ENCODE assay signal across 19 cellular contexts in genomic region chr6:170448317-170448716, GRCh38.
"Had no signal": no experiment of that assay in that cellular context is flagged by ENCODE, and none has a peak within 500 bp of the region (broad histone marks: within the 10 kb centered on the region; RNA-seq: fewer than 3 reads in every experiment).

No MANE protein-coding gene starts in this region.

- H3K27ac Mint-ChIP-seq: activated naive CD8-positive, alpha-beta T cell; nephron had no signal

- H3K4me3 ChIP-seq: adrenal gland, ascending aorta, breast epithelium, colonic mucosa, gastroesophageal sphincter, prostate gland, thyroid gland had no signal

- H3K27me3 Mint-ChIP-seq: activated naive CD8-positive, alpha-beta T cell had no signal

- DNase-seq: activated CD4-positive, alpha-beta T cell treated with anti-CD3 and anti-CD28 coated beads, Interleukin-2, amount 50 U/mL, for 4 hours; adrenal gland; colonic mucosa; hypothalamus; occipital lobe; SK-N-SH; stimulated activated CD4-positive, alpha-beta T cell treated with anti-CD3 and anti-CD28 coated beads, Interleukin-4, amount 100 ng/mL, for 24 hours; stimulated activated naive CD8-positive, alpha-beta T cell treated with anti-CD3 and anti-CD28 coated beads, Interleukin-15, Interleukin-2, amounts not matched to agents 100 U/mL and 50 U/mL, for 24 hours; T-helper 2 cell; thyroid gland; WERI-Rb-1 had no signal

- ATAC-seq: gastroesophageal sphincter; stimulated activated naive CD8-positive, alpha-beta T cell treated with anti-CD3 and anti-CD28 coated beads, Interleukin-15, Interleukin-2, amounts not matched to agents 100 U/mL and 50 U/mL, for 24 hours had no signal

- H3K4me3 Mint-ChIP-seq: activated naive CD8-positive, alpha-beta T cell; central memory CD8-positive, alpha-beta T cell; nephron had no signal

- H3K36me3 Mint-ChIP-seq: activated naive CD8-positive, alpha-beta T cell had no signal

- H3K27ac ChIP-seq: adrenal gland, ascending aorta, breast epithelium, colonic mucosa, epithelial cell of prostate, gastroesophageal sphincter, prostate gland, thyroid gland, WERI-Rb-1 had no signal

- H3K27me3 ChIP-seq: adrenal gland, ascending aorta, breast epithelium, colonic mucosa, thyroid gland had no signal

- H3K9me3 ChIP-seq: adrenal gland, ascending aorta, breast epithelium, colonic mucosa, gastroesophageal sphincter, prostate gland, SK-N-SH, thyroid gland had no signal

- H3K36me3 ChIP-seq: adrenal gland, ascending aorta, breast epithelium, colonic mucosa, gastroesophageal sphincter, prostate gland, thyroid gland, WERI-Rb-1 had no signal

- H3K4me2 ChIP-seq: SK-N-SH had no signal

- H3K9me3 Mint-ChIP-seq: nephron had no signal

- H3K4me1 ChIP-seq: adrenal gland, ascending aorta, breast epithelium, colonic mucosa, gastroesophageal sphincter, prostate gland had no signal

- H3K9ac ChIP-seq: SK-N-SH had no signal
